ENCODE assay signal across 11 cellular contexts in genomic region chr4:159174645-159175147, GRCh38.
DNase-seq lines count a peak whose midpoint lies in the region; ATAC-seq, FAIRE-seq and TF ChIP-seq lines count a peak whose summit lies in the region.
"Had no signal": no experiment of that assay in that cellular context is flagged by ENCODE, and none has a peak within 500 bp of the region (broad histone marks: within the 10 kb centered on the region; RNA-seq: fewer than 3 reads in every experiment).

No MANE protein-coding gene starts in this region.

- CTCF ChIA-PET in naive thymus-derived CD4-positive, alpha-beta T cell (lab: Charles Lee): no interaction called here

- dilution Hi-C loops in keratinocyte (cut with MboI; ENCODE audit: extremely low pct_ligation_motif_present, low sequenced_read_pairs): no loop called here

- H3K27me3 Mint-ChIP-seq in activated CD4-positive, alpha-beta T cell treated with anti-CD3 and anti-CD28 coated beads, Interleukin-2, amount 10 ng/mL, durations not matched to agents 24 days and 14 days: no peaks in the 10 kb centered on the region
- peaks cover 0 to 8% (median 0%) of the 10 kb centered on the region in 5 donors for H3K27me3 Mint-ChIP-seq in naive thymus-derived CD4-positive, alpha-beta T cell
- H3K27me3 Mint-ChIP-seq: activated T-cell treated with anti-CD3 and anti-CD28 coated beads, Interleukin-2, amount 50 U/mL, for 24 hours had no signal

- H3K4me3 Mint-ChIP-seq in activated CD4-positive, alpha-beta T cell treated with anti-CD3 and anti-CD28 coated beads, Interleukin-2, amount 10 ng/mL, durations not matched to agents 24 days and 14 days: no peak overlapping the region
- H3K4me3 Mint-ChIP-seq in naive thymus-derived CD4-positive, alpha-beta T cell: no peak overlapping the region
- H3K4me3 Mint-ChIP-seq: activated T-cell treated with anti-CD3 and anti-CD28 coated beads, Interleukin-2, amount 50 U/mL, for 24 hours had no signal

- no peaks in the 10 kb centered on the region for H3K27me3 ChIP-seq in SJSA1 (replicated peaks)
- no peaks in the 10 kb centered on the region for H3K27me3 ChIP-seq in keratinocyte (ENCODE audit: control insufficient read depth, extremely low read depth, insufficient read depth, low read length)
- H3K27me3 ChIP-seq in spleen (replicated peaks in 1 of 7): no peaks in the 10 kb centered on the region
- H3K27me3 ChIP-seq in naive thymus-derived CD4-positive, alpha-beta T cell (ENCODE audit: control insufficient read depth in 2 of 2, insufficient read depth in 2 of 2, low read length in 2 of 2): no peaks in the 10 kb centered on the region
- H3K27me3 ChIP-seq: testis had no signal

- H3K36me3 ChIP-seq in SJSA1: no peaks in the 10 kb centered on the region
- H3K36me3 ChIP-seq in keratinocyte (ENCODE audit: control insufficient read depth in 2 of 2, extremely low read depth in 1 of 2, insufficient read depth in 2 of 2, low read length in 2 of 2): no peaks in the 10 kb centered on the region
- H3K36me3 ChIP-seq in spleen: no peaks in the 10 kb centered on the region
- no peaks in the 10 kb centered on the region for H3K36me3 ChIP-seq in naive thymus-derived CD4-positive, alpha-beta T cell (ENCODE audit: control insufficient read depth in 2 of 3, insufficient read depth in 3 of 3, low read length in 3 of 3)

- no peaks in the 10 kb centered on the region for H4K20me1 ChIP-seq in keratinocyte (ENCODE audit: control insufficient read depth, extremely low read depth, insufficient read depth, low read length)

- TF ChIP-seq CTCF in keratinocyte (optimal IDR thresholded peaks at IDR 0.05 in 1 of 3, IDR thresholded peaks at IDR 0.05 in 1 of 3, conservative IDR thresholded peaks at IDR 0.05 in 1 of 3; ENCODE audit: extremely low read depth in 1 of 3, insufficient read depth in 2 of 3, low read length in 3 of 3) (no peak), spleen (IDR thresholded peaks at IDR 0.05 in 8 of 11, conservative IDR thresholded peaks at IDR 0.05 in 3 of 11) (no peak)

- H3K4me1 ChIP-seq in SJSA1 (replicated peaks) (peaks cover 36% of the 10 kb centered on the region), keratinocyte (ENCODE audit: control insufficient read depth, extremely low read depth, insufficient read depth, low read length) (peaks cover 12% of the 10 kb centered on the region), spleen (peaks cover 6 to 95% (median 60%) of the 10 kb centered on the region in 6 donors)
- peaks cover 0 to 4% of the 10 kb centered on the region in 2 donors for H3K4me1 ChIP-seq in naive thymus-derived CD4-positive, alpha-beta T cell (ENCODE audit: control insufficient read depth in 2 of 2, insufficient read depth in 2 of 2, low read length in 2 of 2)
- H3K4me1 ChIP-seq: testis had no signal

- peak; percentile 32 for DNase-seq in activated CD4-positive, alpha-beta T cell treated with anti-CD3 and anti-CD28 coated beads, Interleukin-2, amount 10 ng/mL, durations not matched to agents 24 days and 14 days
- DNase-seq in activated CD4-positive, alpha-beta T cell treated with anti-CD3 and anti-CD28 coated beads, Interleukin-2, amount 50 U/mL, for 1 hour: no peak
- DNase-seq in SJSA1 (ENCODE audit: low read depth in 1 of 2, low spot score in 2 of 2) (no peak), keratinocyte (ENCODE audit: low read depth, low spot score) (no peak), spleen (no peak), NOMO-1 (lab: John Stamatoyannopoulos, UW; ENCODE audit: unreplicated experiment in 2 of 2) (no peak), NCI-H82 treated with DMSO at 0.1 percent for 48 hours (lab: John Stamatoyannopoulos, UW; ENCODE audit: unreplicated experiment) (no peak)
- DNase-seq in naive thymus-derived CD4-positive, alpha-beta T cell: no peak
- DNase-seq: activated T-cell treated with anti-CD3 and anti-CD28 coated beads, Interleukin-2, amount 50 U/mL, for 24 hours had no signal

- H3K9ac ChIP-seq in keratinocyte (ENCODE audit: control insufficient read depth, extremely low read depth, insufficient read depth, low read length): no peak overlapping the region

- H3K9me3 ChIP-seq in SJSA1 (replicated peaks) (no peaks in the 10 kb centered on the region), keratinocyte (ENCODE audit: control insufficient read depth, low read depth, low read length) (no peaks in the 10 kb centered on the region), spleen (no peaks in the 10 kb centered on the region)
- H3K9me3 ChIP-seq in naive thymus-derived CD4-positive, alpha-beta T cell (ENCODE audit: control insufficient read depth in 2 of 3, low read length in 3 of 3): no peaks in the 10 kb centered on the region
- H3K9me3 ChIP-seq: testis had no signal

- no peak overlapping the region for H3K27ac Mint-ChIP-seq in activated CD4-positive, alpha-beta T cell treated with anti-CD3 and anti-CD28 coated beads, Interleukin-2, amount 10 ng/mL, durations not matched to agents 24 days and 14 days
- H3K27ac Mint-ChIP-seq in naive thymus-derived CD4-positive, alpha-beta T cell: no peak overlapping the region
- H3K27ac Mint-ChIP-seq: activated T-cell treated with anti-CD3 and anti-CD28 coated beads, Interleukin-2, amount 50 U/mL, for 24 hours; naive B cell had no signal

- H2AFZ ChIP-seq in keratinocyte (ENCODE audit: control insufficient read depth, low read length): no peak overlapping the region

- no peaks in the 10 kb centered on the region for H3K36me3 Mint-ChIP-seq in activated CD4-positive, alpha-beta T cell treated with anti-CD3 and anti-CD28 coated beads, Interleukin-2, amount 10 ng/mL, durations not matched to agents 24 days and 14 days (ENCODE audit: low read depth)
- no peaks in the 10 kb centered on the region for H3K36me3 Mint-ChIP-seq in naive thymus-derived CD4-positive, alpha-beta T cell
- H3K36me3 Mint-ChIP-seq: naive B cell had no signal

- H3K79me2 ChIP-seq in keratinocyte (ENCODE audit: control insufficient read depth, insufficient read depth, low read length): peaks cover 35% of the 10 kb centered on the region

- H3K9me1 ChIP-seq in keratinocyte (ENCODE audit: control insufficient read depth, extremely low read depth, insufficient read depth, low read length): no peaks in the 10 kb centered on the region

- TF ChIP-seq POLR2A in spleen (IDR thresholded peaks at IDR 0.05): no peak

- H3K27ac ChIP-seq in SJSA1: peak overlapping the region; percentile 50
- H3K27ac ChIP-seq in keratinocyte (ENCODE audit: control insufficient read depth, insufficient read depth, low read length): no peak overlapping the region
- peak overlapping the region in 5 of 8 donors; percentile 18 to 60 (median 31) for H3K27ac ChIP-seq in spleen
- H3K27ac ChIP-seq in naive thymus-derived CD4-positive, alpha-beta T cell (ENCODE audit: low read depth, low read length): no peak overlapping the region
- H3K27ac ChIP-seq: testis had no signal

- H3K4me3 ChIP-seq in SJSA1 (no peak overlapping the region), keratinocyte (ENCODE audit: control insufficient read depth in 2 of 3, extremely low read depth in 1 of 3, insufficient read depth in 2 of 3, low read depth in 1 of 3, low read length in 3 of 3) (no peak overlapping the region), spleen (no peak overlapping the region)
- H3K4me3 ChIP-seq in naive thymus-derived CD4-positive, alpha-beta T cell (ENCODE audit: low read length): no peak overlapping the region
- H3K4me3 ChIP-seq: testis had no signal

- H3K4me1 Mint-ChIP-seq in activated CD4-positive, alpha-beta T cell treated with anti-CD3 and anti-CD28 coated beads, Interleukin-2, amount 10 ng/mL, durations not matched to agents 24 days and 14 days: peaks cover 49% of the 10 kb centered on the region
- H3K4me1 Mint-ChIP-seq in naive thymus-derived CD4-positive, alpha-beta T cell: peaks cover 9 to 62% (median 32%) of the 10 kb centered on the region in 7 donors

- POLR2A ChIA-PET in naive thymus-derived CD4-positive, alpha-beta T cell (lab: Charles Lee): no interaction called here

- intact Hi-C loops in activated CD4-positive, alpha-beta T cell treated with anti-CD3 and anti-CD28 coated beads, Interleukin-2, amount 10 ng/mL, durations not matched to agents 24 days and 14 days (cut with micrococcal nuclease): loop anchor here (1.0 to 5.0 kb wide), 6 partner anchors 28 to 452 kb away; partner anchors contain the start of gene PPID
- intact Hi-C loops in spleen (cut with DNase I; ENCODE audit: low total_unique reads): loop anchor here (2.0 to 10.0 kb wide), 2 partner anchors 320 to 450 kb away; partner anchors contain the start of gene PPID
- intact Hi-C loops in naive thymus-derived CD4-positive, alpha-beta T cell (cut with micrococcal nuclease): loop anchor here (1.0 to 10.0 kb wide), 10 partner anchors 28 to 921 kb away; partner anchors contain the start of genes C4orf46 (in 1 of the 2), FNIP2 (in 1 of the 2) and RAPGEF2 (in 1 of the 2)

- H3K9me3 Mint-ChIP-seq in activated CD4-positive, alpha-beta T cell treated with anti-CD3 and anti-CD28 coated beads, Interleukin-2, amount 10 ng/mL, durations not matched to agents 24 days and 14 days: no peaks in the 10 kb centered on the region
- no peaks in the 10 kb centered on the region for H3K9me3 Mint-ChIP-seq in naive thymus-derived CD4-positive, alpha-beta T cell
- H3K9me3 Mint-ChIP-seq: activated T-cell treated with anti-CD3 and anti-CD28 coated beads, Interleukin-2, amount 50 U/mL, for 24 hours; naive B cell had no signal

- H3K4me2 ChIP-seq in keratinocyte (ENCODE audit: control insufficient read depth, extremely low read depth, insufficient read depth, low read depth, low read length): peak overlapping the region; percentile 82

- ATAC-seq in naive thymus-derived CD4-positive, alpha-beta T cell: no peak

- no peak for FAIRE-seq in keratinocyte (lab: Jason Lieb, UNC)

- WGBS in spleen, 5 donors: 65 to 82% (median 73%) methylated on average over 4 of the region's 4 CpGs

Comparison
In these comparisons a context has a peak if more than half of its experiments do, and no peak if none do; other contexts are left out.
1. H3K27ac ChIP-seq: peak in SJSA1 (single experiment) and spleen (5 of 8); none in keratinocyte (single experiment) and naive thymus-derived CD4-positive, alpha-beta T cell (single experiment).